Comparison of ENCODE assay signal across 35 cellular contexts in the genomic region with DNA sequence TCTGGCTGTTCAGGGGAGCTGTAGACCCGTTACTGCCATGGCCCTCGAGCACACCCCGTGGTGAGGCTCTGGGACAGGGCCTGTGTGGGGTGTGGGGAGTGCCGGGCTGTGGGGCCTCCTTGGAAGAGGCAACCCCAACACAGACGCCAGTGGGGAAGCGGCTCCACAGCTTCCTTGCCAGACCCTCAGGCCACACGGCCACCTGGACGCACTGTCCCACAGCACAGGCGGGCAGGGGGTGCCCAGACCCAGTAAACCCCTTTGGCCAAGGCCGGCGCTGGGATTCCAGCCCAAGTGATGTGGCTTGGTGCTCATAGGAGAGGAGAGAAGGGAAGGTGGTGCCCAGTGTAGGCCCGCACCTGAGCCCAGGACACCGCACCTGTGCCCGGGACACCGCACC. TPM values are rescaled to one million over a fixed set of nuclear protein-coding genes. Genes with fewer than 3 reads are reported as not detected.
"Had no signal": no experiment of that assay in that cellular context is flagged by ENCODE, and none has a peak within 500 bp of the region (broad histone marks: within the 10 kb centered on the region; RNA-seq: fewer than 3 reads in every experiment).

No MANE protein-coding gene starts in this region.

- H3K27me3 ChIP-seq: ascending aorta had no signal

- H3K36me3 Mint-ChIP-seq: activated naive CD4-positive, alpha-beta T cell treated with anti-CD3 and anti-CD28 coated beads, Interleukin-2, amount 10 ng/mL, durations not matched to agents 7 days and 5 days; activated naive CD4-positive, alpha-beta T cell treated with anti-CD3 and anti-CD28 coated beads, Interleukin-2, amount 50 U/mL, for 24 hours; activated naive CD8-positive, alpha-beta T cell; activated naive CD8-positive, alpha-beta T cell treated with anti-CD3 and anti-CD28 coated beads, Interleukin-2, amount 10 ng/mL, durations not matched to agents 7 days and 5 days; brain had no signal

- H3K27ac Mint-ChIP-seq: activated CD4-positive, alpha-beta memory T cell treated with anti-CD3 and anti-CD28 coated beads, Interleukin-2, amount 10 ng/mL, durations not matched to agents 7 days and 5 days; activated CD4-positive, alpha-beta T cell treated with anti-CD3 and anti-CD28 coated beads for 36 hours; activated CD4-positive, alpha-beta T cell treated with anti-CD3 and anti-CD28 coated beads, Interleukin-2, amount 10 ng/mL, durations not matched to agents 7 days and 5 days; activated CD8-positive, alpha-beta T cell treated with anti-CD3 and anti-CD28 coated beads, Interleukin-2, amount 10 ng/mL, durations not matched to agents 7 days and 5 days; activated naive CD4-positive, alpha-beta T cell treated with anti-CD3 and anti-CD28 coated beads, Interleukin-2, amount 50 U/mL, for 24 hours; activated naive CD8-positive, alpha-beta T cell; activated naive CD8-positive, alpha-beta T cell treated with anti-CD3 and anti-CD28 coated beads, Interleukin-2, amount 10 ng/mL, durations not matched to agents 7 days and 5 days; activated naive CD8-positive, alpha-beta T cell treated with anti-CD3 and anti-CD28 coated beads, Interleukin-2, amount 50 U/mL, for 24 hours; activated T-cell treated with anti-CD3 and anti-CD28 coated beads, Interleukin-2, amount 50 U/mL, for 24 hours; activated T-helper 2 cell treated with anti-CD3 and anti-CD28 coated beads, Interferon-gamma antibody, Interleukin-2, Interleukin-4, amounts not matched to agents 10 μg/mL and 5 μg/mL and 100 μg/mL, durations not matched to agents 14 hours and 24 hours and 36 hours; T-helper 1 cell treated with Interleukin-12 subunit alpha and Interleukin-12 subunit beta and Interleukin-4 antibody, amounts not matched to agents 30 μg/mL and 1 μg/mL, for 36 hours; T-helper 2 cell treated with Interferon-gamma antibody and Interleukin-4, amounts not matched to agents 5 μg/mL and 100 μg/mL, for 36 hours had no signal

- H3K4me1 ChIP-seq: ascending aorta had no signal

- H3K9me3 Mint-ChIP-seq: activated CD4-positive, alpha-beta memory T cell treated with anti-CD3 and anti-CD28 coated beads, Interleukin-2, amount 10 ng/mL, durations not matched to agents 7 days and 5 days; activated CD4-positive, alpha-beta T cell treated with anti-CD3 and anti-CD28 coated beads, Interleukin-2, amount 10 ng/mL, durations not matched to agents 7 days and 5 days; activated naive CD4-positive, alpha-beta T cell treated with anti-CD3 and anti-CD28 coated beads, Interleukin-2, amount 10 ng/mL, durations not matched to agents 7 days and 5 days; activated naive CD4-positive, alpha-beta T cell treated with anti-CD3 and anti-CD28 coated beads, Interleukin-2, amount 50 U/mL, for 24 hours; activated naive CD8-positive, alpha-beta T cell treated with anti-CD3 and anti-CD28 coated beads, Interleukin-2, amount 10 ng/mL, durations not matched to agents 7 days and 5 days; activated naive CD8-positive, alpha-beta T cell treated with anti-CD3 and anti-CD28 coated beads, Interleukin-2, amount 50 U/mL, for 24 hours; activated T-cell treated with anti-CD3 and anti-CD28 coated beads, Interleukin-2, amount 50 U/mL, for 24 hours; activated T-helper 2 cell treated with anti-CD3 and anti-CD28 coated beads, Interferon-gamma antibody, Interleukin-2, Interleukin-4, amounts not matched to agents 10 μg/mL and 5 μg/mL and 100 μg/mL, durations not matched to agents 14 hours and 24 hours and 36 hours; central memory CD8-positive, alpha-beta T cell; T-helper 1 cell treated with Interleukin-12 subunit alpha and Interleukin-12 subunit beta and Interleukin-4 antibody, amounts not matched to agents 30 μg/mL and 1 μg/mL, for 36 hours; T-helper 2 cell treated with Interferon-gamma antibody and Interleukin-4, amounts not matched to agents 5 μg/mL and 100 μg/mL, for 36 hours had no signal

- ATAC-seq: activated CD4-positive, alpha-beta T cell treated with anti-CD3 and anti-CD28 coated beads for 36 hours; activated CD4-positive, CD25-positive, alpha-beta regulatory T cell treated with anti-CD3 and anti-CD28 coated beads, Interleukin-2, amount 50 U/mL, for 24 hours; activated CD8-positive, alpha-beta T cell treated with anti-CD3 and anti-CD28 coated beads, Interleukin-2, amount 10 ng/mL, durations not matched to agents 7 days and 5 days; activated naive CD8-positive, alpha-beta T cell treated with anti-CD3 and anti-CD28 coated beads, Interleukin-2, amount 50 U/mL, for 24 hours had no signal

- H3K4me1 Mint-ChIP-seq: activated CD4-positive, alpha-beta memory T cell treated with anti-CD3 and anti-CD28 coated beads, Interleukin-2, amount 10 ng/mL, durations not matched to agents 7 days and 5 days; activated CD4-positive, alpha-beta T cell treated with anti-CD3 and anti-CD28 coated beads for 36 hours; activated CD4-positive, alpha-beta T cell treated with anti-CD3 and anti-CD28 coated beads, Interleukin-2, amount 10 ng/mL, durations not matched to agents 7 days and 5 days; activated naive CD4-positive, alpha-beta T cell treated with anti-CD3 and anti-CD28 coated beads, Interleukin-2, amount 10 ng/mL, durations not matched to agents 7 days and 5 days; activated naive CD4-positive, alpha-beta T cell treated with anti-CD3 and anti-CD28 coated beads, Interleukin-2, amount 50 U/mL, for 24 hours; activated naive CD8-positive, alpha-beta T cell treated with anti-CD3 and anti-CD28 coated beads, Interleukin-2, amount 10 ng/mL, durations not matched to agents 7 days and 5 days; activated naive CD8-positive, alpha-beta T cell treated with anti-CD3 and anti-CD28 coated beads, Interleukin-2, amount 50 U/mL, for 24 hours; central memory CD8-positive, alpha-beta T cell had no signal

- H3K4me3 ChIP-seq: ascending aorta, cardiac muscle cell had no signal

- H3K27ac ChIP-seq: ascending aorta, cardiac muscle cell, VCaP had no signal

- H3K27me3 Mint-ChIP-seq: activated CD4-positive, alpha-beta memory T cell treated with anti-CD3 and anti-CD28 coated beads, Interleukin-2, amount 10 ng/mL, durations not matched to agents 7 days and 5 days; activated CD4-positive, alpha-beta T cell treated with anti-CD3 and anti-CD28 coated beads for 36 hours; activated CD4-positive, alpha-beta T cell treated with anti-CD3 and anti-CD28 coated beads, Interleukin-2, amount 10 ng/mL, durations not matched to agents 7 days and 5 days; activated naive CD4-positive, alpha-beta T cell treated with anti-CD3 and anti-CD28 coated beads, Interleukin-2, amount 10 ng/mL, durations not matched to agents 7 days and 5 days; activated naive CD8-positive, alpha-beta T cell; activated naive CD8-positive, alpha-beta T cell treated with anti-CD3 and anti-CD28 coated beads, Interleukin-2, amount 10 ng/mL, durations not matched to agents 7 days and 5 days; activated naive CD8-positive, alpha-beta T cell treated with anti-CD3 and anti-CD28 coated beads, Interleukin-2, amount 50 U/mL, for 24 hours; activated T-cell treated with anti-CD3 and anti-CD28 coated beads, Interleukin-2, amount 50 U/mL, for 24 hours; central memory CD8-positive, alpha-beta T cell had no signal

- H3K4me3 Mint-ChIP-seq: activated CD4-positive, alpha-beta memory T cell treated with anti-CD3 and anti-CD28 coated beads, Interleukin-2, amount 10 ng/mL, durations not matched to agents 7 days and 5 days; activated CD4-positive, alpha-beta T cell treated with anti-CD3 and anti-CD28 coated beads for 36 hours; activated CD4-positive, alpha-beta T cell treated with anti-CD3 and anti-CD28 coated beads, Interleukin-2, amount 10 ng/mL, durations not matched to agents 7 days and 5 days; activated CD8-positive, alpha-beta T cell treated with anti-CD3 and anti-CD28 coated beads, Interleukin-2, amount 10 ng/mL, durations not matched to agents 7 days and 5 days; activated naive CD4-positive, alpha-beta T cell treated with anti-CD3 and anti-CD28 coated beads, Interleukin-2, amount 10 ng/mL, durations not matched to agents 7 days and 5 days; activated naive CD4-positive, alpha-beta T cell treated with anti-CD3 and anti-CD28 coated beads, Interleukin-2, amount 50 U/mL, for 24 hours; activated naive CD8-positive, alpha-beta T cell; activated naive CD8-positive, alpha-beta T cell treated with anti-CD3 and anti-CD28 coated beads, Interleukin-2, amount 10 ng/mL, durations not matched to agents 7 days and 5 days; activated naive CD8-positive, alpha-beta T cell treated with anti-CD3 and anti-CD28 coated beads, Interleukin-2, amount 50 U/mL, for 24 hours; activated T-cell treated with anti-CD3 and anti-CD28 coated beads, Interleukin-2, amount 50 U/mL, for 24 hours; brain; central memory CD8-positive, alpha-beta T cell; T-helper 1 cell treated with Interleukin-12 subunit alpha and Interleukin-12 subunit beta and Interleukin-4 antibody, amounts not matched to agents 30 μg/mL and 1 μg/mL, for 36 hours; T-helper 2 cell treated with Interferon-gamma antibody and Interleukin-4, amounts not matched to agents 5 μg/mL and 100 μg/mL, for 36 hours had no signal

- DNase-seq: activated CD4-positive, alpha-beta memory T cell treated with anti-CD3 and anti-CD28 coated beads, Interleukin-2, amount 10 ng/mL, durations not matched to agents 7 days and 5 days; activated CD4-positive, alpha-beta T cell treated with anti-CD3 and anti-CD28 coated beads for 1 hour; activated CD4-positive, alpha-beta T cell treated with anti-CD3 and anti-CD28 coated beads for 36 hours; activated CD4-positive, alpha-beta T cell treated with anti-CD3 and anti-CD28 coated beads for 48 hours; activated CD4-positive, alpha-beta T cell treated with anti-CD3 and anti-CD28 coated beads, Interleukin-2, amount 10 ng/mL, durations not matched to agents 7 days and 5 days; activated CD4-positive, alpha-beta T cell treated with anti-CD3 and anti-CD28 coated beads, Interleukin-2, amount 50 U/mL, for 48 hours; activated CD4-positive, CD25-positive, alpha-beta regulatory T cell; activated CD8-positive, alpha-beta memory T cell treated with anti-CD3 and anti-CD28 coated beads, Interleukin-2, amount 50 U/mL, for 48 hours; activated CD8-positive, alpha-beta T cell treated with anti-CD3 and anti-CD28 coated beads, Interleukin-2, amount 10 ng/mL, durations not matched to agents 7 days and 5 days; activated effector memory CD4-positive, alpha-beta T cell treated with Interleukin-2 at 50 U/mL for 16 hours; activated gamma-delta T cell; activated naive CD4-positive, alpha-beta T cell treated with anti-CD3 and anti-CD28 coated beads, Interleukin-2, amount 10 ng/mL, durations not matched to agents 7 days and 5 days; activated naive CD4-positive, alpha-beta T cell treated with Interleukin-2 at 50 U/mL for 16 hours; activated naive CD8-positive, alpha-beta T cell treated with anti-CD3 and anti-CD28 coated beads, Interleukin-2, amount 10 ng/mL, durations not matched to agents 7 days and 5 days; activated naive CD8-positive, alpha-beta T cell treated with anti-CD3 and anti-CD28 coated beads, Interleukin-2, amount 50 U/mL, for 24 hours; activated T-cell treated with anti-CD3 and anti-CD28 coated beads, Interleukin-2, amount 50 U/mL, for 24 hours; activated T-cell treated with anti-CD3 and anti-CD28 coated beads, Interleukin-2, amount 50 U/mL, for 48 hours; amygdala; caudate nucleus; cerebellar nuclear complex; T-helper 2 cell; T-helper 9 cell had no signal

RNA-seq across cellular contexts. Expression of a gene that starts 12.9 kb away (rescaled TPM):
- total RNA-seq: activated CD4-positive, alpha-beta memory T cell treated with anti-CD3 and anti-CD28 coated beads, Interleukin-2, amount 10 ng/mL, durations not matched to agents 7 days and 5 days; activated CD4-positive, alpha-beta T cell treated with anti-CD3 and anti-CD28 coated beads for 36 hours; activated CD4-positive, alpha-beta T cell treated with anti-CD3 and anti-CD28 coated beads, Interleukin-2, amount 10 ng/mL, durations not matched to agents 7 days and 5 days; activated CD8-positive, alpha-beta memory T cell treated with anti-CD3 and anti-CD28 coated beads for 36 hours; activated CD8-positive, alpha-beta T cell treated with anti-CD3 and anti-CD28 coated beads, Interleukin-2, amount 10 ng/mL, durations not matched to agents 7 days and 5 days; activated naive CD8-positive, alpha-beta T cell treated with anti-CD3 and anti-CD28 coated beads, Interleukin-2, amount 10 ng/mL, durations not matched to agents 7 days and 5 days; activated T-helper 2 cell treated with anti-CD3 and anti-CD28 coated beads, Interferon-gamma antibody, Interleukin-2, Interleukin-4, amounts not matched to agents 10 μg/mL and 5 μg/mL and 100 μg/mL, durations not matched to agents 14 hours and 24 hours and 36 hours; ascending aorta; bronchial epithelial cell had no signal
